ENCODE assay signal across 18 cellular contexts in genomic region chr3:13167829-13168228, GRCh38.
"Had no signal": no experiment of that assay in that cellular context is flagged by ENCODE, and none has a peak within 500 bp of the region (broad histone marks: within the 10 kb centered on the region; RNA-seq: fewer than 3 reads in every experiment).

No MANE protein-coding gene starts in this region.

- H3K4me3 ChIP-seq: gastrocnemius medialis, lung, pancreas, transverse colon, upper lobe of right lung, uterus had no signal

- H3K27me3 ChIP-seq: gastrocnemius medialis, pancreas, transverse colon, upper lobe of right lung, uterus had no signal

- H3K4me1 Mint-ChIP-seq: memory B cell; natural killer cell; stimulated activated memory B cell treated with anti-CD40 and anti-IgM and Interleukin-4, amounts not matched to agents 10 μg/mL and 1 μg/mL and 100 μg/mL, for 72 hours had no signal

- H3K4me1 ChIP-seq: gastrocnemius medialis, pancreas, transverse colon, upper lobe of right lung, uterus had no signal

- DNase-seq: effector CD8-positive, alpha-beta T cell; endodermal cell; foreskin fibroblast; gastrocnemius medialis; natural killer cell; occipital lobe; pancreas; stimulated activated CD4-positive, alpha-beta T cell treated with anti-CD3 and anti-CD28 coated beads, Interleukin-4, amount 100 ng/mL, for 4 hours; transverse colon; upper lobe of right lung; uterus had no signal

- H3K4me3 Mint-ChIP-seq: dendritic cell treated with granulocyte-macrophage colony-stimulating factor and Interleukin-4, amounts not matched to agents 40 ng/mL and 50 ng/mL, for 4 days; endodermal cell; memory B cell; natural killer cell; stimulated activated memory B cell treated with anti-CD40 and anti-IgM and Interleukin-4, amounts not matched to agents 10 μg/mL and 1 μg/mL and 100 μg/mL, for 72 hours; stimulated activated naive CD8-positive, alpha-beta T cell treated with anti-CD3 and anti-CD28 coated beads, Interleukin-15, Interleukin-2, amounts not matched to agents 100 ng/mL and 50 ng/mL, for 24 hours had no signal

- H3K27ac Mint-ChIP-seq: dendritic cell treated with granulocyte-macrophage colony-stimulating factor and Interleukin-4, amounts not matched to agents 40 ng/mL and 50 ng/mL, for 4 days; endodermal cell; memory B cell; natural killer cell; progenitor cell of endocrine pancreas; stimulated activated memory B cell treated with anti-CD40 and anti-IgM and Interleukin-4, amounts not matched to agents 10 μg/mL and 1 μg/mL and 100 μg/mL, for 72 hours; stimulated activated naive CD8-positive, alpha-beta T cell treated with anti-CD3 and anti-CD28 coated beads, Interleukin-15, Interleukin-2, amounts not matched to agents 100 ng/mL and 50 ng/mL, for 24 hours had no signal

- H3K27ac ChIP-seq: epithelial cell of prostate, gastrocnemius medialis, pancreas, transverse colon, upper lobe of right lung, uterus had no signal

- H3K9me3 ChIP-seq: gastrocnemius medialis, pancreas, transverse colon, upper lobe of right lung, uterus had no signal

- H3K27me3 Mint-ChIP-seq: stimulated activated naive CD8-positive, alpha-beta T cell treated with anti-CD3 and anti-CD28 coated beads, Interleukin-15, Interleukin-2, amounts not matched to agents 100 ng/mL and 50 ng/mL, for 24 hours had no signal

- H3K9me3 Mint-ChIP-seq: dendritic cell treated with granulocyte-macrophage colony-stimulating factor and Interleukin-4, amounts not matched to agents 40 ng/mL and 50 ng/mL, for 4 days; memory B cell; natural killer cell; stimulated activated naive CD8-positive, alpha-beta T cell treated with anti-CD3 and anti-CD28 coated beads, Interleukin-15, Interleukin-2, amounts not matched to agents 100 ng/mL and 50 ng/mL, for 24 hours had no signal

- H3K36me3 Mint-ChIP-seq: natural killer cell; stimulated activated memory B cell treated with anti-CD40 and anti-IgM and Interleukin-4, amounts not matched to agents 10 μg/mL and 1 μg/mL and 100 μg/mL, for 72 hours had no signal

- H3K36me3 ChIP-seq: gastrocnemius medialis, pancreas, transverse colon, upper lobe of right lung, uterus had no signal
